Comparison of ENCODE assay signal across 9 cellular contexts in the genomic region with DNA sequence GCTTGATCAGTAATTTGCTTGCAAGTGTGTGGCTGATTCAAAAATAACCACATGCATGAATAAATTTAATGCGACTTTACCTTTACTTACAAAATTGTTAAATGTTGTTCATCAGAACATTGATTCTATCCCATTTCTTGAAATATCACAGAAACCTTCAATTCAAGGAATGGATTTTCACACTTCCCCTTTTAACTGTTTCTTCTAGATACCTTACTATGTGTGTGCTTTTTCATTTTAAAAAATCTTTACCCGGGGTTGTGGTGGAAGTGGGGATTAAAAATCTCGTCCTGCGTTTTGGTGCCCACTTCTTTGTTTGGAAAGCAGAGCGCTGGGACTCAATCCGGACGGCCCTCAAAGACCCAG. TPM values are rescaled to one million over a fixed set of nuclear protein-coding genes. Genes with fewer than 3 reads are reported as not detected.
A peak's percentile ranks its signal among the peaks of the same experiment; 100 is the strongest.
DNase-seq lines count a peak whose midpoint lies in the region; ATAC-seq and TF ChIP-seq lines count a peak whose summit lies in the region.
"Had no signal": no experiment of that assay in that cellular context is flagged by ENCODE, and none has a peak within 500 bp of the region (broad histone marks: within the 10 kb centered on the region; RNA-seq: fewer than 3 reads in every experiment).

No MANE protein-coding gene starts in this region.

- H3K36me3 ChIP-seq in BLaER1 treated with 17β-estradiol and CSF1 and Interleukin-3, amounts not matched to agents 10 nM and 100 nM, result no peaks in the 10 kb centered on the region; a peak in 1 of 22 replicates
- no peaks in the 10 kb centered on the region for H3K36me3 ChIP-seq in neural progenitor cell

- TF ChIP-seq CTCF in dorsolateral prefrontal cortex (IDR thresholded peaks at IDR 0.05 in 54 of 56, conservative IDR thresholded peaks at IDR 0.05 in 2 of 56; ENCODE audit: low read depth in 1 of 56, partially characterized antibody in 56 of 56) (no peak), neural progenitor cell (IDR thresholded peaks at IDR 0.05) (no peak)

- peak overlapping the region; percentile 81 for H2AFZ ChIP-seq in neural progenitor cell (replicated peaks)

- no peaks in the 10 kb centered on the region for H4K20me1 ChIP-seq in BLaER1 treated with 17β-estradiol and CSF1 and Interleukin-3, amounts not matched to agents 10 nM and 100 nM
- H4K20me1 ChIP-seq in neural progenitor cell (ENCODE audit: low read depth), result no peaks in the 10 kb centered on the region

- intact Hi-C loops in dorsolateral prefrontal cortex (cut with DNase I), result loop anchor here (5.0 to 10.0 kb wide), 3 partner anchors 54 to 156 kb away; no protein-coding TSS in a partner anchor

- peaks cover 0 to 17% (median 0%) of the 10 kb centered on the region in 11 experiments; a peak in 5 of 22 replicates for H3K9me3 ChIP-seq in BLaER1 treated with 17β-estradiol and CSF1 and Interleukin-3, amounts not matched to agents 10 nM and 100 nM (replicated peaks in 1 of 11)
- H3K9me3 ChIP-seq in neural progenitor cell (ENCODE audit: low read depth), result no peaks in the 10 kb centered on the region

- H3K4me1 ChIP-seq in BLaER1 treated with 17β-estradiol and CSF1 and Interleukin-3, amounts not matched to agents 10 nM and 100 nM, result peaks cover 40 to 66% (median 53%) of the 10 kb centered on the region in 10 experiments
- H3K4me1 ChIP-seq in neural progenitor cell, result peaks cover 11% of the 10 kb centered on the region

- H3F3A ChIP-seq in neural progenitor cell (ENCODE audit: low read depth), result peaks cover 20% of the 10 kb centered on the region

- H3K27me3 Mint-ChIP-seq in neural progenitor cell (ENCODE audit: insufficient read depth, low read depth), result peaks cover 13% of the 10 kb centered on the region

- no peaks in the 10 kb centered on the region for H3K9me3 Mint-ChIP-seq in neural progenitor cell

- no peaks in the 10 kb centered on the region for H3K27me3 ChIP-seq in BLaER1 treated with 17β-estradiol and CSF1 and Interleukin-3, amounts not matched to agents 10 nM and 100 nM
- H3K27me3 ChIP-seq in dorsolateral prefrontal cortex, result no peaks in the 10 kb centered on the region
- peaks cover 74% of the 10 kb centered on the region for H3K27me3 ChIP-seq in neural progenitor cell

- peaks cover 16% of the 10 kb centered on the region for H3K4me1 Mint-ChIP-seq in neural progenitor cell

- no peak for DNase-seq in dorsolateral prefrontal cortex
- DNase-seq in neural progenitor cell (ENCODE audit: low spot score), result no peak
- no peak for DNase-seq in NCI-H524 treated with DMSO at 0.1 percent for 48 hours (lab: John Stamatoyannopoulos, UW)
- no peak for DNase-seq in SKM-1 treated with dmso at 0.1 percent for 144 hours (lab: John Stamatoyannopoulos, UW; ENCODE audit: unreplicated experiment)
- no peak for DNase-seq in DMS114 treated with DMSO at 0.1 percent for 48 hours (lab: John Stamatoyannopoulos, UW; ENCODE audit: unreplicated experiment)
- DNase-seq: GF-D8 had no signal

- peak overlapping the region; percentile 86 for H3K4me3 Mint-ChIP-seq in neural progenitor cell

- no peak overlapping the region for H3K27ac Mint-ChIP-seq in neural progenitor cell

- peak overlapping the region; percentile 79 to 97 (median 90) for H3K4me2 ChIP-seq in BLaER1 treated with 17β-estradiol and CSF1 and Interleukin-3, amounts not matched to agents 10 nM and 100 nM
- H3K4me2 ChIP-seq in neural progenitor cell, result peak overlapping the region; percentile 86

- peak overlapping the region; percentile 70 to 87 (median 76) for H3K4me3 ChIP-seq in BLaER1 treated with 17β-estradiol and CSF1 and Interleukin-3, amounts not matched to agents 10 nM and 100 nM
- H3K4me3 ChIP-seq in dorsolateral prefrontal cortex, result peak overlapping the region; percentile 40 to 88 (median 67)
- peak overlapping the region; percentile 57 for H3K4me3 ChIP-seq in neural progenitor cell

- ATAC-seq in HG02623 (IDR thresholded peaks at IDR 0.05; ENCODE audit: unreplicated experiment) (peak; percentile 0), GM21381 (IDR thresholded peaks at IDR 0.05; ENCODE audit: unreplicated experiment) (no peak)

- H3K36me3 Mint-ChIP-seq in neural progenitor cell, result no peaks in the 10 kb centered on the region

- peak overlapping the region; percentile 79 to 90 (median 86) for H3K9ac ChIP-seq in BLaER1 treated with 17β-estradiol and CSF1 and Interleukin-3, amounts not matched to agents 10 nM and 100 nM
- H3K9ac ChIP-seq in neural progenitor cell, result no peak overlapping the region

- no peaks in the 10 kb centered on the region for H3K79me2 ChIP-seq in neural progenitor cell (ENCODE audit: low read depth)

- peak overlapping the region; percentile 57 to 96 (median 92) for H3K27ac ChIP-seq in BLaER1 treated with 17β-estradiol and CSF1 and Interleukin-3, amounts not matched to agents 10 nM and 100 nM
- H3K27ac ChIP-seq in dorsolateral prefrontal cortex, result peak overlapping the region in 58 of 59 donors; percentile 31 to 99 (median 96)
- H3K27ac ChIP-seq in neural progenitor cell, result no peak overlapping the region

RNA-seq across cellular contexts. Expression of gene MEF2C, which starts 5.8 kb away (rescaled TPM):
- 100 to 1,000 TPM; 147 to 673 (median 441) TPM for total RNA-seq in dorsolateral prefrontal cortex
- total RNA-seq in neural progenitor cell (ENCODE audit: low replicate concordance), result 0.26 and 0.68 TPM in 2 replicates

Comparison
In these comparisons a context has a peak if more than half of its experiments do, and no peak if none do; other contexts are left out.
1. RNA of gene MEF2C, which starts 5.8 kb away (total RNA-seq): 147 to 673 TPM in dorsolateral prefrontal cortex; 0.26 to 0.68 TPM in neural progenitor cell; every median in the first group is over 10 times any median in the second.
2. Peak in every context shown above with its lines, with median percentiles within 50 percentile points of each other: H3K4me3 ChIP-seq.